ENCODE assay signal across 1 cellular context in genomic region chr6:33391278-33392167, GRCh38.
TF ChIP-seq lines count a peak whose summit lies in the region.

A gene with protein sequence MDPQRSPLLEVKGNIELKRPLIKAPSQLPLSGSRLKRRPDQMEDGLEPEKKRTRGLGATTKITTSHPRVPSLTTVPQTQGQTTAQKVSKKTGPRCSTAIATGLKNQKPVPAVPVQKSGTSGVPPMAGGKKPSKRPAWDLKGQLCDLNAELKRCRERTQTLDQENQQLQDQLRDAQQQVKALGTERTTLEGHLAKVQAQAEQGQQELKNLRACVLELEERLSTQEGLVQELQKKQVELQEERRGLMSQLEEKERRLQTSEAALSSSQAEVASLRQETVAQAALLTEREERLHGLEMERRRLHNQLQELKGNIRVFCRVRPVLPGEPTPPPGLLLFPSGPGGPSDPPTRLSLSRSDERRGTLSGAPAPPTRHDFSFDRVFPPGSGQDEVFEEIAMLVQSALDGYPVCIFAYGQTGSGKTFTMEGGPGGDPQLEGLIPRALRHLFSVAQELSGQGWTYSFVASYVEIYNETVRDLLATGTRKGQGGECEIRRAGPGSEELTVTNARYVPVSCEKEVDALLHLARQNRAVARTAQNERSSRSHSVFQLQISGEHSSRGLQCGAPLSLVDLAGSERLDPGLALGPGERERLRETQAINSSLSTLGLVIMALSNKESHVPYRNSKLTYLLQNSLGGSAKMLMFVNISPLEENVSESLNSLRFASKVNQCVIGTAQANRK (plus strand): TSS chr6:33391823. CDS start chr6:33391986, 163 bp downstream.

TF ChIP-seq in HepG2, 621 proteins besides CTCF, POLR2A, EP300 and RAD21 (continued from another document and continues in another):
- TF ChIP-seq, protein P1, sequence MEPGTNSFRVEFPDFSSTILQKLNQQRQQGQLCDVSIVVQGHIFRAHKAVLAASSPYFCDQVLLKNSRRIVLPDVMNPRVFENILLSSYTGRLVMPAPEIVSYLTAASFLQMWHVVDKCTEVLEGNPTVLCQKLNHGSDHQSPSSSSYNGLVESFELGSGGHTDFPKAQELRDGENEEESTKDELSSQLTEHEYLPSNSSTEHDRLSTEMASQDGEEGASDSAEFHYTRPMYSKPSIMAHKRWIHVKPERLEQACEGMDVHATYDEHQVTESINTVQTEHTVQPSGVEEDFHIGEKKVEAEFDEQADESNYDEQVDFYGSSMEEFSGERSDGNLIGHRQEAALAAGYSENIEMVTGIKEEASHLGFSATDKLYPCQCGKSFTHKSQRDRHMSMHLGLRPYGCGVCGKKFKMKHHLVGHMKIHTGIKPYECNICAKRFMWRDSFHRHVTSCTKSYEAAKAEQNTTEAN (CRISPR knock-in tag; conservative IDR thresholded peaks at IDR 0.05), result peak; percentile 63
- peak; percentile 90 for TF ChIP-seq SMAD3 (CRISPR knock-in tag; IDR thresholded peaks at IDR 0.05)
- peak; percentile 68; the same call in 1 of the 2 replicates for TF ChIP-seq ZIK1 (CRISPR knock-in tag; IDR thresholded peaks at IDR 0.05; ENCODE audit: borderline replicate concordance, low read depth)
- TF ChIP-seq, protein P2, sequence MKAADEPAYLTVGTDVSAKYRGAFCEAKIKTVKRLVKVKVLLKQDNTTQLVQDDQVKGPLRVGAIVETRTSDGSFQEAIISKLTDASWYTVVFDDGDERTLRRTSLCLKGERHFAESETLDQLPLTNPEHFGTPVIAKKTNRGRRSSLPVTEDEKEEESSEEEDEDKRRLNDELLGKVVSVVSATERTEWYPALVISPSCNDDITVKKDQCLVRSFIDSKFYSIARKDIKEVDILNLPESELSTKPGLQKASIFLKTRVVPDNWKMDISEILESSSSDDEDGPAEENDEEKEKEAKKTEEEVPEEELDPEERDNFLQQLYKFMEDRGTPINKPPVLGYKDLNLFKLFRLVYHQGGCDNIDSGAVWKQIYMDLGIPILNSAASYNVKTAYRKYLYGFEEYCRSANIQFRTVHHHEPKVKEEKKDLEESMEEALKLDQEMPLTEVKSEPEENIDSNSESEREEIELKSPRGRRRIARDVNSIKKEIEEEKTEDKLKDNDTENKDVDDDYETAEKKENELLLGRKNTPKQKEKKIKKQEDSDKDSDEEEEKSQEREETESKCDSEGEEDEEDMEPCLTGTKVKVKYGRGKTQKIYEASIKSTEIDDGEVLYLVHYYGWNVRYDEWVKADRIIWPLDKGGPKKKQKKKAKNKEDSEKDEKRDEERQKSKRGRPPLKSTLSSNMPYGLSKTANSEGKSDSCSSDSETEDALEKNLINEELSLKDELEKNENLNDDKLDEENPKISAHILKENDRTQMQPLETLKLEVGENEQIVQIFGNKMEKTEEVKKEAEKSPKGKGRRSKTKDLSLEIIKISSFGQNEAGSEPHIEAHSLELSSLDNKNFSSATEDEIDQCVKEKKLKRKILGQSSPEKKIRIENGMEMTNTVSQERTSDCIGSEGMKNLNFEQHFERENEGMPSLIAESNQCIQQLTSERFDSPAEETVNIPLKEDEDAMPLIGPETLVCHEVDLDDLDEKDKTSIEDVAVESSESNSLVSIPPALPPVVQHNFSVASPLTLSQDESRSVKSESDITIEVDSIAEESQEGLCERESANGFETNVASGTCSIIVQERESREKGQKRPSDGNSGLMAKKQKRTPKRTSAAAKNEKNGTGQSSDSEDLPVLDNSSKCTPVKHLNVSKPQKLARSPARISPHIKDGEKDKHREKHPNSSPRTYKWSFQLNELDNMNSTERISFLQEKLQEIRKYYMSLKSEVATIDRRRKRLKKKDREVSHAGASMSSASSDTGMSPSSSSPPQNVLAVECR (CRISPR knock-in tag; IDR thresholded peaks at IDR 0.05; ENCODE audit: borderline replicate concordance), result peak; percentile 100
- TF ChIP-seq SKI (IDR thresholded peaks at IDR 0.05; ENCODE audit: partially characterized antibody), result peak; percentile 61
- TF ChIP-seq, protein P3, sequence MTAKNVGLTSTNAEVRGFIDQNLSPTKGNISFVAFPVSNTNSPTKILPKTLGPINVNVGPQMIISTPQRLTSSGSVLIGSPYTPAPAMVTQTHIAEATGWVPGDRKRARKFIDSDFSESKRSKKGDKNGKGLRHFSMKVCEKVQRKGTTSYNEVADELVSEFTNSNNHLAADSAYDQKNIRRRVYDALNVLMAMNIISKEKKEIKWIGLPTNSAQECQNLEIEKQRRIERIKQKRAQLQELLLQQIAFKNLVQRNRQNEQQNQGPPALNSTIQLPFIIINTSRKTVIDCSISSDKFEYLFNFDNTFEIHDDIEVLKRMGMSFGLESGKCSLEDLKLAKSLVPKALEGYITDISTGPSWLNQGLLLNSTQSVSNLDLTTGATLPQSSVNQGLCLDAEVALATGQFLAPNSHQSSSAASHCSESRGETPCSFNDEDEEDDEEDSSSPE (CRISPR knock-in tag; IDR thresholded peaks at IDR 0.05), result peak; percentile 99
- peak; percentile 89 for TF ChIP-seq RBFOX2 (IDR thresholded peaks at IDR 0.05; ENCODE audit: low read depth, low read length)
- peak; percentile 98 for TF ChIP-seq SIN3B (IDR thresholded peaks at IDR 0.05; ENCODE audit: low read length)
- 0 out of 2 replicates have a peak, but pooled peaks have one; percentile 24 for TF ChIP-seq PRDM4 (CRISPR knock-in tag; IDR thresholded peaks at IDR 0.05; ENCODE audit: borderline replicate concordance)
- TF ChIP-seq IRF2 (CRISPR knock-in tag; IDR thresholded peaks at IDR 0.05), result peak; percentile 98; the same call in 1 of the 2 replicates
- TF ChIP-seq, protein P4, sequence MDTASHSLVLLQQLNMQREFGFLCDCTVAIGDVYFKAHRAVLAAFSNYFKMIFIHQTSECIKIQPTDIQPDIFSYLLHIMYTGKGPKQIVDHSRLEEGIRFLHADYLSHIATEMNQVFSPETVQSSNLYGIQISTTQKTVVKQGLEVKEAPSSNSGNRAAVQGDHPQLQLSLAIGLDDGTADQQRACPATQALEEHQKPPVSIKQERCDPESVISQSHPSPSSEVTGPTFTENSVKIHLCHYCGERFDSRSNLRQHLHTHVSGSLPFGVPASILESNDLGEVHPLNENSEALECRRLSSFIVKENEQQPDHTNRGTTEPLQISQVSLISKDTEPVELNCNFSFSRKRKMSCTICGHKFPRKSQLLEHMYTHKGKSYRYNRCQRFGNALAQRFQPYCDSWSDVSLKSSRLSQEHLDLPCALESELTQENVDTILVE (CRISPR knock-in tag; IDR thresholded peaks at IDR 0.05), result peak; percentile 98
- TF ChIP-seq BCL3 (CRISPR knock-in tag; IDR thresholded peaks at IDR 0.05), result peak; percentile 45; the same call in 1 of the 2 replicates
- TF ChIP-seq NR2C2 (CRISPR knock-in tag; IDR thresholded peaks at IDR 0.05; ENCODE audit: borderline replicate concordance), result peak; percentile 91
- peak; percentile 9; the same call in 1 of the 2 replicates for TF ChIP-seq HCFC1 (IDR thresholded peaks at IDR 0.05; ENCODE audit: low read depth, low read length)
- peak; percentile 81 for TF ChIP-seq MYPOP (CRISPR knock-in tag; IDR thresholded peaks at IDR 0.05)
- TF ChIP-seq HDAC1 (CRISPR knock-in tag; IDR thresholded peaks at IDR 0.05), result peak; percentile 100
- TF ChIP-seq, protein P5, sequence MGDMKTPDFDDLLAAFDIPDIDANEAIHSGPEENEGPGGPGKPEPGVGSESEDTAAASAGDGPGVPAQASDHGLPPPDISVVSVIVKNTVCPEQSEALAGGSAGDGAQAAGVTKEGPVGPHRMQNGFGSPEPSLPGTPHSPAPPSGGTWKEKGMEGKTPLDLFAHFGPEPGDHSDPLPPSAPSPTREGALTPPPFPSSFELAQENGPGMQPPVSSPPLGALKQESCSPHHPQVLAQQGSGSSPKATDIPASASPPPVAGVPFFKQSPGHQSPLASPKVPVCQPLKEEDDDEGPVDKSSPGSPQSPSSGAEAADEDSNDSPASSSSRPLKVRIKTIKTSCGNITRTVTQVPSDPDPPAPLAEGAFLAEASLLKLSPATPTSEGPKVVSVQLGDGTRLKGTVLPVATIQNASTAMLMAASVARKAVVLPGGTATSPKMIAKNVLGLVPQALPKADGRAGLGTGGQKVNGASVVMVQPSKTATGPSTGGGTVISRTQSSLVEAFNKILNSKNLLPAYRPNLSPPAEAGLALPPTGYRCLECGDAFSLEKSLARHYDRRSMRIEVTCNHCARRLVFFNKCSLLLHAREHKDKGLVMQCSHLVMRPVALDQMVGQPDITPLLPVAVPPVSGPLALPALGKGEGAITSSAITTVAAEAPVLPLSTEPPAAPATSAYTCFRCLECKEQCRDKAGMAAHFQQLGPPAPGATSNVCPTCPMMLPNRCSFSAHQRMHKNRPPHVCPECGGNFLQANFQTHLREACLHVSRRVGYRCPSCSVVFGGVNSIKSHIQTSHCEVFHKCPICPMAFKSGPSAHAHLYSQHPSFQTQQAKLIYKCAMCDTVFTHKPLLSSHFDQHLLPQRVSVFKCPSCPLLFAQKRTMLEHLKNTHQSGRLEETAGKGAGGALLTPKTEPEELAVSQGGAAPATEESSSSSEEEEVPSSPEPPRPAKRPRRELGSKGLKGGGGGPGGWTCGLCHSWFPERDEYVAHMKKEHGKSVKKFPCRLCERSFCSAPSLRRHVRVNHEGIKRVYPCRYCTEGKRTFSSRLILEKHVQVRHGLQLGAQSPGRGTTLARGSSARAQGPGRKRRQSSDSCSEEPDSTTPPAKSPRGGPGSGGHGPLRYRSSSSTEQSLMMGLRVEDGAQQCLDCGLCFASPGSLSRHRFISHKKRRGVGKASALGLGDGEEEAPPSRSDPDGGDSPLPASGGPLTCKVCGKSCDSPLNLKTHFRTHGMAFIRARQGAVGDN (CRISPR knock-in tag; IDR thresholded peaks at IDR 0.05), result peak; percentile 100
- no peak for TF ChIP-seq ETS1 (CRISPR knock-in tag; IDR thresholded peaks at IDR 0.05)
- no peak; the same call in none of the 2 replicates for TF ChIP-seq ZNF274 (CRISPR knock-in tag; IDR thresholded peaks at IDR 0.05)
- no peak; the same call in 1 of the 2 replicates for TF ChIP-seq ZKSCAN1 (IDR thresholded peaks at IDR 0.05; ENCODE audit: low read length)
- peak; percentile 56; the same call in 1 of the 2 replicates for TF ChIP-seq GZF1 (CRISPR knock-in tag; IDR thresholded peaks at IDR 0.05)
- no peak for TF ChIP-seq ZFP36 (IDR thresholded peaks at IDR 0.05; ENCODE audit: borderline replicate concordance, low read depth, low read length, partially characterized antibody)
- TF ChIP-seq NAIF1 (CRISPR knock-in tag; IDR thresholded peaks at IDR 0.05; ENCODE audit: borderline replicate concordance), result peak; percentile 99
- TF ChIP-seq MBD4 (IDR thresholded peaks at IDR 0.05; ENCODE audit: borderline replicate concordance, low read length), result no peak
- peak; percentile 82 for TF ChIP-seq GABPA (IDR thresholded peaks at IDR 0.05; ENCODE audit: low read depth, low read length)
- TF ChIP-seq GABPA (CRISPR knock-in tag; IDR thresholded peaks at IDR 0.05; ENCODE audit: low read depth), result peak; percentile 98
- TF ChIP-seq, protein P6, sequence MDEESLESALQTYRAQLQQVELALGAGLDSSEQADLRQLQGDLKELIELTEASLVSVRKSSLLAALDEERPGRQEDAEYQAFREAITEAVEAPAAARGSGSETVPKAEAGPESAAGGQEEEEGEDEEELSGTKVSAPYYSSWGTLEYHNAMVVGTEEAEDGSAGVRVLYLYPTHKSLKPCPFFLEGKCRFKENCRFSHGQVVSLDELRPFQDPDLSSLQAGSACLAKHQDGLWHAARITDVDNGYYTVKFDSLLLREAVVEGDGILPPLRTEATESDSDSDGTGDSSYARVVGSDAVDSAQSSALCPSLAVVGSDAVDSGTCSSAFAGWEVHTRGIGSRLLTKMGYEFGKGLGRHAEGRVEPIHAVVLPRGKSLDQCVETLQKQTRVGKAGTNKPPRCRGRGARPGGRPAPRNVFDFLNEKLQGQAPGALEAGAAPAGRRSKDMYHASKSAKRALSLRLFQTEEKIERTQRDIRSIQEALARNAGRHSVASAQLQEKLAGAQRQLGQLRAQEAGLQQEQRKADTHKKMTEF (CRISPR knock-in tag; IDR thresholded peaks at IDR 0.05), result peak; percentile 99
- TF ChIP-seq ZKSCAN8 (CRISPR knock-in tag; IDR thresholded peaks at IDR 0.05; ENCODE audit: borderline replicate concordance), result peak; percentile 84
- TF ChIP-seq ZFP82 (CRISPR knock-in tag; IDR thresholded peaks at IDR 0.05; ENCODE audit: borderline replicate concordance), result peak; percentile 86; the same call in 1 of the 2 replicates
- TF ChIP-seq RFXANK (CRISPR knock-in tag; IDR thresholded peaks at IDR 0.05), result no peak; the same call in 1 of the 2 replicates
- peak; percentile 70 for TF ChIP-seq ZNF746 (CRISPR knock-in tag; IDR thresholded peaks at IDR 0.05)
